9 cellular contexts compared by ENCODE assay signal in the genomic region with DNA sequence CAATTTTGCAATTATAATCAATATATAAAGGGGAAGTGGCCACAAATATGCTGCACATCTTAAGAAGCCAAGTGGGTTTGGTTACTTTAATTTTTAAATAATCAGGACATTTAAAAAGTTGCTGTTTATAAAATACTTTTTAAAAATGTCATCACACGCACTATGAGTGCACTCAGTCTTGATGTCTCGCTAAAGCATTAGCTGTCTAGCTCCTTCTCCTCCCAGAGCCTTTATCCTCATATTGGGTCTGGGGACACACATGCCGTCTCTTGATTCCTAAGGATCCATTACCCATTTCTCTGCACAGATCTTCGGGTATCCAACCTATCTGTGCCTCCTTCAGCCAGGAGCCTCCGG. TPM values are rescaled to one million over a fixed set of nuclear protein-coding genes. Genes with fewer than 3 reads are reported as not detected.
DNase-seq lines count a peak whose midpoint lies in the region; ATAC-seq and TF ChIP-seq lines count a peak whose summit lies in the region.
"Had no signal": no experiment of that assay in that cellular context is flagged by ENCODE, and none has a peak within 500 bp of the region (broad histone marks: within the 10 kb centered on the region; RNA-seq: fewer than 3 reads in every experiment).

No MANE protein-coding gene starts in this region.

- H3K4me1 ChIP-seq in HUES48 (ENCODE audit: control insufficient read depth, insufficient read depth, low read length), result 0 out of 2 replicates have a peak, but pooled peaks cover 12% of the 10 kb centered on the region
- peaks cover 0 to 18% (median 8%) of the 10 kb centered on the region in 6 donors for H3K4me1 ChIP-seq in spleen

- no peaks in the 10 kb centered on the region for H3K36me3 ChIP-seq in HUES48 (ENCODE audit: control insufficient read depth, insufficient read depth, low read length)
- no peaks in the 10 kb centered on the region for H3K36me3 ChIP-seq in brain microvascular endothelial cell (replicated peaks)
- H3K36me3 ChIP-seq in kidney epithelial cell (ENCODE audit: control insufficient read depth, insufficient read depth, low read length), result no peaks in the 10 kb centered on the region
- H3K36me3 ChIP-seq in spleen, result no peaks in the 10 kb centered on the region

- H3K4me3 ChIP-seq in HUES48 (ENCODE audit: low read depth, low read length), result peak overlapping the region; percentile 78
- peak overlapping the region; percentile 71 for H3K4me3 ChIP-seq in brain microvascular endothelial cell (ENCODE audit: low read depth, low read length)
- peak overlapping the region; percentile 91 for H3K4me3 ChIP-seq in kidney epithelial cell (ENCODE audit: low read depth, low read length)
- peak overlapping the region in 5 of 8 donors; percentile 27 to 67 (median 45) for H3K4me3 ChIP-seq in spleen
- H3K4me3 ChIP-seq: GM12878 had no signal

- H3K9me3 ChIP-seq in HUES48 (ENCODE audit: control insufficient read depth, insufficient read depth, low read length) (peaks cover 5% of the 10 kb centered on the region; the same call in 1 of the 2 replicates), spleen (no peaks in the 10 kb centered on the region)

- TF ChIP-seq CTCF in brain microvascular endothelial cell (IDR thresholded peaks at IDR 0.05; ENCODE audit: low read depth, low read length, missing control alignments) (no peak), kidney epithelial cell (IDR thresholded peaks at IDR 0.05; ENCODE audit: insufficient read depth, low read length, poor library complexity, severe bottlenecking) (no peak), spleen (IDR thresholded peaks at IDR 0.05 in 8 of 11, conservative IDR thresholded peaks at IDR 0.05 in 3 of 11) (no peak)

- H3K27ac ChIP-seq in HUES48 (ENCODE audit: low read depth, low read length), result peak overlapping the region; percentile 95
- peak overlapping the region; percentile 22 for H3K27ac ChIP-seq in brain microvascular endothelial cell
- peak overlapping the region in 1 of 8 donors; percentile 42 for H3K27ac ChIP-seq in spleen

- H3K9ac ChIP-seq in HUES48 (ENCODE audit: low read depth, low read length), result peak overlapping the region; percentile 57

- intact Hi-C loops in spleen (cut with DNase I; ENCODE audit: low total_unique reads), result no loop called here

- no peak for ATAC-seq in GM21423 (IDR thresholded peaks at IDR 0.05; ENCODE audit: unreplicated experiment)

- TF ChIP-seq POLR2A in spleen (IDR thresholded peaks at IDR 0.05), result no peak

- 36 to 55% (median 40%) methylated on average over 5 of the region's 5 CpGs for WGBS in spleen, 5 donors

- no peak for DNase-seq in brain microvascular endothelial cell
- DNase-seq in kidney epithelial cell (ENCODE audit: low read depth), result no peak
- no peak for DNase-seq in spleen
- no peak for DNase-seq in NCI-H1105 treated with DMSO at 0.1 percent for 48 hours (lab: John Stamatoyannopoulos, UW)
- DNase-seq in NCI-H1092 (lab: John Stamatoyannopoulos, UW), result no peak
- no peak for DNase-seq in activated CD4-positive, alpha-beta T cell treated with anti-CD3 and anti-CD28 coated beads, Interleukin-2, amount 50 U/mL, for 48 hours

- in situ Hi-C loops in brain microvascular endothelial cell (cut with HindIII; ENCODE audit: low pct_ligation_motif_present, low sequenced_read_pairs), result no loop called here

- H3K27me3 ChIP-seq in HUES48 (ENCODE audit: control insufficient read depth, insufficient read depth, low read length), result no peaks in the 10 kb centered on the region; the same call in 1 of the 2 replicates
- H3K27me3 ChIP-seq in brain microvascular endothelial cell (replicated peaks), result no peaks in the 10 kb centered on the region
- H3K27me3 ChIP-seq in kidney epithelial cell (ENCODE audit: control insufficient read depth, insufficient read depth, low read length), result no peaks in the 10 kb centered on the region
- peaks cover 2 to 60% (median 24%) of the 10 kb centered on the region in 7 donors for H3K27me3 ChIP-seq in spleen (replicated peaks in 1 of 7)

RNA-seq across cellular contexts. Expression of a gene that starts 0.4 kb away (rescaled TPM):
- total RNA-seq in kidney epithelial cell (8.5 and 10.3 TPM in 2 replicates), spleen (1 to 10 TPM in 6 of 7 donors, under 1 TPM in 1; 0.68 to 2.6 (median 1.6) TPM)
- 1 to 10 TPM; 1.8 to 2.8 (median 2.3) TPM for polyA plus RNA-seq in spleen
